9 cellular contexts compared by ENCODE assay signal in genomic region chr19:39389621-39390414, GRCh38. TPM values are rescaled to one million over a fixed set of nuclear protein-coding genes. Genes with fewer than 3 reads are reported as not detected.
DNase-seq lines count a peak whose midpoint lies in the region; ATAC-seq and TF ChIP-seq lines count a peak whose summit lies in the region.
"Had no signal": no experiment of that assay in that cellular context is flagged by ENCODE, and none has a peak within 500 bp of the region (broad histone marks: within the 10 kb centered on the region; RNA-seq: fewer than 3 reads in every experiment).

No MANE protein-coding gene starts in this region.

- H3K4me3 ChIP-seq in heart right ventricle (peak overlapping the region; percentile 66 to 99 (median 94)), astrocyte of the spinal cord (ENCODE audit: low read depth, low read length) (peak overlapping the region; percentile 98), lung (peak overlapping the region; percentile 67), upper lobe of right lung (peak overlapping the region; percentile 69)

- no peaks in the 10 kb centered on the region for H3K9me3 ChIP-seq in heart right ventricle
- no peaks in the 10 kb centered on the region for H3K9me3 ChIP-seq in lung (ENCODE audit: control insufficient read depth in 2 of 2, insufficient read depth in 1 of 2, low read length in 1 of 2)
- H3K9me3 ChIP-seq in upper lobe of right lung, result no peaks in the 10 kb centered on the region

- TF ChIP-seq CTCF in heart right ventricle (IDR thresholded peaks at IDR 0.05), result no peak
- no peak for TF ChIP-seq CTCF in astrocyte of the spinal cord (IDR thresholded peaks at IDR 0.05; ENCODE audit: low read depth, low read length)
- TF ChIP-seq CTCF in lung (IDR thresholded peaks at IDR 0.05; ENCODE audit: control extremely low read depth, extremely low read depth), result no peak
- TF ChIP-seq CTCF in upper lobe of right lung (IDR thresholded peaks at IDR 0.05), result no peak

- DNase-seq in heart right ventricle (no peak), cardiac septum (ENCODE audit: low spot score) (no peak), astrocyte of the spinal cord (ENCODE audit: low read depth, low spot score) (no peak), lung (ENCODE audit: low spot score) (no peak), upper lobe of right lung (no peak), putamen (ENCODE audit: low spot score) (no peak)
- DNase-seq: retina had no signal

- ATAC-seq in heart right ventricle, result no peak
- ATAC-seq in lung (ENCODE audit: insufficient read depth, low FRiP score), result no peak
- ATAC-seq in upper lobe of right lung, result no peak
- ATAC-seq in HG03196 (IDR thresholded peaks at IDR 0.05; ENCODE audit: unreplicated experiment), result no peak
- ATAC-seq in HG02885 (IDR thresholded peaks at IDR 0.05; ENCODE audit: poor library complexity, unreplicated experiment), result no peak

- H3K4me1 ChIP-seq in heart right ventricle (peaks cover 12 to 27% (median 24%) of the 10 kb centered on the region in 9 donors), lung (ENCODE audit: control insufficient read depth in 2 of 2, insufficient read depth in 2 of 2, low read length in 2 of 2) (peaks cover 8 to 10% of the 10 kb centered on the region in 2 donors), upper lobe of right lung (peaks cover 16% of the 10 kb centered on the region)

- WGBS in heart right ventricle, 2 donors, result 72 to 74% methylated on average over 13 of the region's 13 CpGs
- WGBS in lung, 2 donors, result 62 to 75% methylated on average over 13 of the region's 13 CpGs

- in situ Hi-C loops in astrocyte of the spinal cord (cut with HindIII; ENCODE audit: low sequenced_read_pairs), result no loop called here

- H3K27me3 ChIP-seq in heart right ventricle (no peaks in the 10 kb centered on the region), lung (ENCODE audit: control insufficient read depth, insufficient read depth) (no peaks in the 10 kb centered on the region), upper lobe of right lung (no peaks in the 10 kb centered on the region)

- H3K27ac ChIP-seq in heart right ventricle (peak overlapping the region in 9 of 10 donors; percentile 94 to 100 (median 97)), lung (ENCODE audit: low read depth in 1 of 2, low read length in 1 of 2) (peak overlapping the region in 1 of 2 donors; percentile 21), upper lobe of right lung (peak overlapping the region; percentile 96)

- intact Hi-C loops in heart right ventricle (cut with DNase I) (loop anchor here in 4 of 10 donors (1.0 to 5.0 kb wide), 4 partner anchors 47 to 55 kb away; partner anchors contain the start of genes SAMD4B (in 3 of the 4) and SUPT5H (in 1 of the 4)), cardiac septum (cut with DNase I) (no loop called here), upper lobe of right lung (cut with DNase I) (no loop called here)

- peaks cover 0 to 72% (median 40%) of the 10 kb centered on the region in 9 donors for H3K36me3 ChIP-seq in heart right ventricle
- peaks cover 5 to 38% of the 10 kb centered on the region in 2 donors for H3K36me3 ChIP-seq in lung (ENCODE audit: control insufficient read depth in 2 of 2, insufficient read depth in 2 of 2, low read length in 2 of 2)
- H3K36me3 ChIP-seq in upper lobe of right lung, result peaks cover 60% of the 10 kb centered on the region

RNA-seq across cellular contexts. Expression of gene PAF1, which starts 1.1 kb away (rescaled TPM):
- 10 to 100 TPM; 34.3 to 46.4 (median 38.8) TPM for total RNA-seq in heart right ventricle
- polyA plus RNA-seq in heart right ventricle, result 10 to 100 TPM; 24.1 to 48.2 TPM
- 38.0 TPM for total RNA-seq in cardiac septum
- total RNA-seq in lung, result 10 to 100 TPM; 24.8 to 32.9 TPM
- 10 to 100 TPM; 35.1 to 41.8 TPM for polyA plus RNA-seq in lung
- total RNA-seq in upper lobe of right lung, result 33.3 TPM

RNA-seq across cellular contexts. Expression of gene MED29, which starts 1.4 kb away (rescaled TPM):
- total RNA-seq in heart right ventricle (10 to 100 TPM; 22.9 to 32.3 (median 27.1) TPM), cardiac septum (26.3 TPM), lung (10 to 100 TPM; 16.5 to 36.3 TPM), upper lobe of right lung (28.8 TPM)
- polyA plus RNA-seq in heart right ventricle (10 to 100 TPM; 16.2 to 30.8 TPM), lung (10 to 100 TPM; 29.4 to 36.8 TPM)

RNA-seq across cellular contexts. Expression of gene ZFP36, which starts 16.8 kb away (rescaled TPM):
- total RNA-seq in heart right ventricle, result 100 to 1,000 TPM in 2 of 10 donors, 10 to 100 TPM in 8; 22.8 to 194 (median 48.1) TPM
- 10 to 100 TPM; 60.2 to 63.2 TPM for polyA plus RNA-seq in heart right ventricle
- total RNA-seq in cardiac septum, result 53.0 TPM
- total RNA-seq in lung, result 100 to 1,000 TPM in 1 of 2 donors, 10 to 100 TPM in 1; 41.2 to 170 TPM
- 100 to 1,000 TPM; 174 to 655 TPM for polyA plus RNA-seq in lung
- 224 TPM for total RNA-seq in upper lobe of right lung

RNA-seq across cellular contexts. Expression of gene PLEKHG2, which starts 22.7 kb away (rescaled TPM):
- total RNA-seq in heart right ventricle (10 to 100 TPM in 9 of 10 donors, 1 to 10 TPM in 1; 8.3 to 23.1 (median 15.1) TPM), cardiac septum (25.1 TPM), lung (10 to 100 TPM; 33.4 to 52.7 TPM), upper lobe of right lung (32.4 TPM)
- polyA plus RNA-seq in heart right ventricle (10 to 100 TPM in 1 of 2 donors, 1 to 10 TPM in 1; 6.9 to 22.7 TPM), lung (10 to 100 TPM; 15.5 to 20.9 TPM)

RNA-seq across cellular contexts. Expression of gene RPS16, which starts 45.9 kb away (rescaled TPM):
- 1,000 to 10,000 TPM in 7 of 10 donors, 100 to 1,000 TPM in 3; 936 to 1,726 (median 1,424) TPM for total RNA-seq in heart right ventricle
- polyA plus RNA-seq in heart right ventricle, result 1,000 to 10,000 TPM in 1 of 2 donors, 100 to 1,000 TPM in 1; 974 to 3,280 TPM
- 1,084 TPM for total RNA-seq in cardiac septum
- 1,000 to 10,000 TPM in 1 of 2 donors, 100 to 1,000 TPM in 1; 108 to 1,772 TPM for total RNA-seq in lung
- polyA plus RNA-seq in lung, result 1,000 to 10,000 TPM; 2,468 to 3,242 TPM
- 1,446 TPM for total RNA-seq in upper lobe of right lung
